31 cellular contexts compared by ENCODE assay signal in genomic region chr11:13224324-13224723, GRCh38.
"Had no signal": no experiment of that assay in that cellular context is flagged by ENCODE, and none has a peak within 500 bp of the region (broad histone marks: within the 10 kb centered on the region; RNA-seq: fewer than 3 reads in every experiment).

No MANE protein-coding gene starts in this region.

- H3K36me3 ChIP-seq: cardiac muscle cell, Peyer's patch had no signal

- ATAC-seq: activated naive CD8-positive, alpha-beta T cell treated with anti-CD3 and anti-CD28 coated beads, Interleukin-2, amount 50 U/mL, for 24 hours; PC-3 had no signal

- H3K4me3 ChIP-seq: cardiac muscle cell, Peyer's patch had no signal

- DNase-seq: activated B cell treated with CpG ODN at 0.5 μM for 24 hours; activated CD4-positive, alpha-beta memory T cell treated with anti-CD3 and anti-CD28 coated beads for 36 hours; activated CD4-positive, alpha-beta T cell treated with anti-CD3 and anti-CD28 coated beads for 4 hours; activated CD4-positive, alpha-beta T cell treated with anti-CD3 and anti-CD28 coated beads, Interleukin-2, amount 50 U/mL, for 1 hour; activated CD4-positive, CD25-positive, alpha-beta regulatory T cell treated with anti-CD3 and anti-CD28 coated beads, Interleukin-2, amount 50 U/mL, for 72 hours; activated CD8-positive, alpha-beta memory T cell treated with anti-CD3 and anti-CD28 coated beads, Interleukin-2, amount 50 U/mL, for 4 hours; activated effector memory CD4-positive, alpha-beta T cell treated with Interleukin-2 at 50 U/mL for 16 hours; activated naive CD4-positive, alpha-beta T cell treated with anti-CD3 and anti-CD28 coated beads, Interleukin-2, amount 10 ng/mL, durations not matched to agents 7 days and 5 days; activated naive CD8-positive, alpha-beta T cell treated with anti-CD3 and anti-CD28 coated beads, Interleukin-2, amount 50 U/mL, for 24 hours; activated T-cell treated with anti-CD3 and anti-CD28 coated beads for 4 hours; activated T-cell treated with anti-CD3 and anti-CD28 coated beads, Interleukin-2, amount 50 U/mL, for 48 hours; anterior cingulate cortex; Kasumi-1; KG1; NCI-H1105; NCI-H1417 treated with DMSO at 0.1 percent for 48 hours; NCI-H187 treated with DMSO at 0.1 percent for 48 hours; NCI-H345; NCI-H526; NCI-H748 treated with DMSO at 0.1 percent for 48 hours; NK-92 treated with Interleukin-12 subunit alpha and Interleukin-12 subunit beta, amount 100 ng/mL, for 24 hours; PC-3; Peyer's patch; Right ventricle myocardium superior; SW 1271; T-helper 1 cell; T-helper 2 cell; T-helper 9 cell had no signal

- H3K9me3 ChIP-seq: Peyer's patch had no signal

- H3K27ac ChIP-seq: cardiac muscle cell, Peyer's patch, RWPE1, VCaP had no signal

- H3K27me3 ChIP-seq: cardiac muscle cell, Peyer's patch had no signal

- H3K4me1 ChIP-seq: Peyer's patch had no signal
